Comparison of ENCODE assay signal across 1 cellular context in genomic region chr21:37514038-37514665, GRCh38.
TF ChIP-seq lines count a peak whose summit lies in the region.

No MANE protein-coding gene starts in this region.

TF ChIP-seq in GM12878, 131 proteins besides CTCF, POLR2A, EP300 and RAD21 (continued from another document):
- TF ChIP-seq SREBF2 (IDR thresholded peaks at IDR 0.05; ENCODE audit: low read length) (no peak), E2F8 (IDR thresholded peaks at IDR 0.05; ENCODE audit: low read depth, partially characterized antibody) (no peak), PAX8 (IDR thresholded peaks at IDR 0.05) (no peak), IRF4 (IDR thresholded peaks at IDR 0.05; ENCODE audit: low read depth, low read length) (no peak), JUND (IDR thresholded peaks at IDR 0.05; ENCODE audit: low read depth, low read length) (no peak), CEBPZ (IDR thresholded peaks at IDR 0.05; ENCODE audit: low read depth, low read length) (no peak), USF1 (IDR thresholded peaks at IDR 0.05; ENCODE audit: borderline replicate concordance, extremely low read length, insufficient read depth, low read depth, low read length) (no peak), BCL3 (IDR thresholded peaks at IDR 0.05; ENCODE audit: borderline replicate concordance, insufficient read depth, low read depth, low read length, poor library complexity, severe bottlenecking) (no peak), EED (IDR thresholded peaks at IDR 0.05; ENCODE audit: low read depth) (no peak)
